2 cellular contexts compared by ENCODE assay signal in genomic region chr4:73674451-73674919, GRCh38.
TF ChIP-seq lines count a peak whose summit lies in the region.

No MANE protein-coding gene starts in this region.

TF ChIP-seq in GM23338, 12 proteins besides CTCF, POLR2A, EP300 and RAD21:
- TF ChIP-seq POLR2AphosphoS5 (IDR thresholded peaks at IDR 0.05; ENCODE audit: low read depth): no peak
- TF ChIP-seq ZNF114 (CRISPR knock-in tag; IDR thresholded peaks at IDR 0.05): no peak
- no peak for TF ChIP-seq CREB1 (CRISPR knock-in tag; IDR thresholded peaks at IDR 0.05; ENCODE audit: low read depth)
- TF ChIP-seq JUNB (IDR thresholded peaks at IDR 0.05; ENCODE audit: unreplicated experiment): no peak
- no peak for TF ChIP-seq ZNF462 (CRISPR knock-in tag; IDR thresholded peaks at IDR 0.05)
- no peak for TF ChIP-seq EZH2 (IDR thresholded peaks at IDR 0.05; ENCODE audit: low read depth, unreplicated experiment)

TF ChIP-seq in WTC11, 78 proteins besides CTCF, POLR2A, EP300 and RAD21:
- TF ChIP-seq TEAD4 (CRISPR knock-in tag; IDR thresholded peaks at IDR 0.05) (no peak), E2F1 (CRISPR knock-in tag; IDR thresholded peaks at IDR 0.05) (no peak), PRRX2 (CRISPR knock-in tag; IDR thresholded peaks at IDR 0.05) (no peak), NR1H2 (CRISPR knock-in tag; IDR thresholded peaks at IDR 0.05) (no peak), MLX (CRISPR knock-in tag; IDR thresholded peaks at IDR 0.05) (no peak), FOXP4 (CRISPR knock-in tag; IDR thresholded peaks at IDR 0.05) (no peak), STAT6 (CRISPR knock-in tag; conservative IDR thresholded peaks at IDR 0.05; ENCODE audit: low read depth) (no peak), ZNF671 (CRISPR knock-in tag; IDR thresholded peaks at IDR 0.05) (no peak), TCF7 (CRISPR knock-in tag; IDR thresholded peaks at IDR 0.05; ENCODE audit: low read depth) (no peak), E2F5 (CRISPR knock-in tag; IDR thresholded peaks at IDR 0.05) (no peak), ZNF396 (CRISPR knock-in tag; IDR thresholded peaks at IDR 0.05; ENCODE audit: borderline replicate concordance) (no peak), ZNF281 (CRISPR knock-in tag; IDR thresholded peaks at IDR 0.05) (no peak), GRHL2 (CRISPR knock-in tag; IDR thresholded peaks at IDR 0.05; ENCODE audit: insufficient replicate concordance, severe bottlenecking) (no peak), ZSCAN18 (CRISPR knock-in tag; IDR thresholded peaks at IDR 0.05) (no peak), ATF1 (CRISPR knock-in tag; IDR thresholded peaks at IDR 0.05) (no peak), E2F4 (CRISPR knock-in tag; IDR thresholded peaks at IDR 0.05; ENCODE audit: borderline replicate concordance, low read depth) (no peak), USF2 (CRISPR knock-in tag; IDR thresholded peaks at IDR 0.05) (no peak), FOXP1 (CRISPR knock-in tag; IDR thresholded peaks at IDR 0.05; ENCODE audit: borderline replicate concordance) (no peak)
TF ChIP-seq in WTC11: peak in this region for 0.
